8 cellular contexts compared by ENCODE assay signal in genomic region chr2:74441690-74442482, GRCh38. TPM values are rescaled to one million over a fixed set of nuclear protein-coding genes. Genes with fewer than 3 reads are reported as not detected.
A peak's percentile ranks its signal among the peaks of the same experiment; 100 is the strongest.
DNase-seq lines count a peak whose midpoint lies in the region; ATAC-seq and TF ChIP-seq lines count a peak whose summit lies in the region.

Gene RTKN (minus strand): TSS chr2:74441937. CDS start chr2:74441816, 121 bp downstream.

- H4K20me1 ChIP-seq in BLaER1: no peaks in the 10 kb centered on the region
- peaks cover 24% of the 10 kb centered on the region for H4K20me1 ChIP-seq in PC-9 (ENCODE audit: insufficient read depth)

- CTCF ChIA-PET in PC-9 (lab: Charles Lee): no interaction called here

- ATAC-seq in GM19463 (IDR thresholded peaks at IDR 0.05; ENCODE audit: unreplicated experiment) (peak; percentile 40), left lung (peak; percentile 78)

- TF ChIP-seq CTCF in PC-9 (conservative IDR thresholded peaks at IDR 0.05): no peak
- no peak for TF ChIP-seq CTCF in left lung (IDR thresholded peaks at IDR 0.05)
- no peak for TF ChIP-seq CTCF in suprapubic skin (IDR thresholded peaks at IDR 0.05)

- H2AFZ ChIP-seq in PC-9: peak within 1 kb of the TSS; percentile 87

- no peak for TF ChIP-seq EP300 in suprapubic skin (IDR thresholded peaks at IDR 0.05)

- no peak for TF ChIP-seq POLR2A in suprapubic skin (IDR thresholded peaks at IDR 0.05)

- peak within 1 kb of the TSS; percentile 93 for H3K27ac ChIP-seq in BLaER1
- peak within 1 kb of the TSS; percentile 64 for H3K27ac ChIP-seq in PC-9
- H3K27ac ChIP-seq in left lung: peak within 1 kb of the TSS; percentile 77 to 81
- H3K27ac ChIP-seq in suprapubic skin: peak within 1 kb of the TSS; percentile 84

- H3K9ac ChIP-seq in BLaER1: peak within 1 kb of the TSS; percentile 84

- POLR2A ChIA-PET in PC-9 (lab: Charles Lee; ENCODE audit: unreplicated experiment): no interaction called here

- peaks cover 35% of the 10 kb centered on the region for H3K79me2 ChIP-seq in PC-9 (ENCODE audit: low read depth)

- H3K9me2 ChIP-seq in PC-9 (ENCODE audit: insufficient read depth): no peaks in the 10 kb centered on the region

- peaks cover 6% of the 10 kb centered on the region for H3K9me3 ChIP-seq in BLaER1
- H3K9me3 ChIP-seq in PC-9 (ENCODE audit: insufficient read depth, low read depth): no peaks in the 10 kb centered on the region
- no peaks in the 10 kb centered on the region for H3K9me3 ChIP-seq in left lung
- no peaks in the 10 kb centered on the region for H3K9me3 ChIP-seq in suprapubic skin

- peaks cover 62% of the 10 kb centered on the region for H3K4me1 ChIP-seq in BLaER1
- H3K4me1 ChIP-seq in PC-9 (replicated peaks; ENCODE audit: insufficient read depth): peaks cover 17% of the 10 kb centered on the region
- H3K4me1 ChIP-seq in left lung: peaks cover 5 to 39% of the 10 kb centered on the region in 2 donors
- H3K4me1 ChIP-seq in suprapubic skin: peaks cover 32% of the 10 kb centered on the region

- H3K27me3 ChIP-seq in BLaER1 (peaks cover 23% of the 10 kb centered on the region), PC-9 (ENCODE audit: insufficient read depth, low read depth) (no peaks in the 10 kb centered on the region), left lung (peaks cover 5 to 61% of the 10 kb centered on the region in 2 donors), suprapubic skin (no peaks in the 10 kb centered on the region)

- 21% methylated on average over 21 of the region's 75 CpGs for WGBS in suprapubic skin

- DNase-seq in PC-9 (peak; percentile 74 to 85), cerebellum (ENCODE audit: low spot score) (no peak), left lung (peak; percentile 68 to 90), suprapubic skin (ENCODE audit: low spot score in 2 of 2) (peak in 1 of 2 donors; percentile 76), GOT3 (lab: John Stamatoyannopoulos, UW) (no peak), 8988T (no peak)

- TSS peak; percentile 64 for BruUV-seq in PC-9 (replicated peaks; lab: Mats Ljungman, UMichigan)

- H3K36me3 ChIP-seq in BLaER1: no peaks in the 10 kb centered on the region
- H3K36me3 ChIP-seq in PC-9 (ENCODE audit: low read depth): 0 out of 2 replicates have a peak, but pooled peaks cover 4% of the 10 kb centered on the region
- no peaks in the 10 kb centered on the region for H3K36me3 ChIP-seq in left lung
- H3K36me3 ChIP-seq in suprapubic skin: no peaks in the 10 kb centered on the region

- peak within 1 kb of the TSS; percentile 99 for H3K4me2 ChIP-seq in BLaER1
- peak within 1 kb of the TSS; percentile 93 for H3K4me2 ChIP-seq in PC-9

- peaks cover 23% of the 10 kb centered on the region for H3F3A ChIP-seq in PC-9 (ENCODE audit: insufficient read depth, low read depth)

- H3K4me3 ChIP-seq in BLaER1: peak within 1 kb of the TSS; percentile 75
- peak within 1 kb of the TSS; percentile 66 for H3K4me3 ChIP-seq in PC-9
- H3K4me3 ChIP-seq in left lung: peak within 1 kb of the TSS; percentile 47 to 50
- peak within 1 kb of the TSS; percentile 65 for H3K4me3 ChIP-seq in suprapubic skin

- intact Hi-C loops in PC-9 (cut with micrococcal nuclease; ENCODE audit: unreplicated experiment): no loop called here
- intact Hi-C loops in left lung (cut with DNase I): no loop called here

RNA-seq across cellular contexts. Expression of gene RTKN, which starts in this region (rescaled TPM):
- total RNA-seq in PC-9 (2021): 58.9 and 63.4 TPM in 2 replicates
- 11.0 TPM for total RNA-seq in cerebellum
- total RNA-seq in left lung: 10 to 100 TPM; 29.6 to 37.0 TPM
- 10 to 100 TPM; 48.2 to 63.1 (median 56.7) TPM for total RNA-seq in suprapubic skin

Comparison
In these comparisons a context has a peak if more than half of its experiments do, and no peak if none do; other contexts are left out.
1. DNase-seq: peak in PC-9 (2 of 2) and left lung (2 of 2); none in cerebellum (single experiment), GOT3 (single experiment) and 8988T (single experiment).
2. Peak in every context shown above with its lines, with median percentiles within 50 percentile points of each other: H3K27ac ChIP-seq and H3K4me3 ChIP-seq.